21 cellular contexts compared by ENCODE assay signal in the genomic region with DNA sequence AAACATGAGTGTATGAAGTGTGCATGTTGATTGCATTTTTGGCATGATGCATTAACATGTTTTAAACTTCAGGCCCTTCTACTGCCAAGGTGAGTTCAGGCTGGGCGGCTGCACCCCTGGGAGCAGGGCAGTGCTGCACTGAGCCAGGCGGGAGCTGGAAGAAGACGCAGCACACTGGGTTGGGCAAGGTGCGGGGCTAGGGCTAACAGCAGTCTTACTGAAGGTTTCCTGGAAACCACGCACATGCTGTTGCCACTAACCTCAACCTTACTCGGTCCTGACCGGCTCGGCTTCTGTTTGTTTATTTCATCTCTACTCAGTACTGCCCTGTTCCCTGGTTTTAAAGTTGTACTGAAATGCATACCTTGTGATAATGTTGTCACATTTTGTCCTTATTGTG.
DNase-seq lines count a peak whose midpoint lies in the region; ATAC-seq, FAIRE-seq and TF ChIP-seq lines count a peak whose summit lies in the region.
"Had no signal": no experiment of that assay in that cellular context is flagged by ENCODE, and none has a peak within 500 bp of the region (broad histone marks: within the 10 kb centered on the region; RNA-seq: fewer than 3 reads in every experiment).

No MANE protein-coding gene starts in this region.

- H3K4me3 ChIP-seq in body of pancreas (no peak overlapping the region), kidney (ENCODE audit: low read length in 2 of 2) (no peak overlapping the region), upper lobe of right lung (no peak overlapping the region)
- H3K4me3 ChIP-seq: A549 had no signal

- H3K27me3 ChIP-seq in body of pancreas = no peaks in the 10 kb centered on the region
- no peaks in the 10 kb centered on the region for H3K27me3 ChIP-seq in upper lobe of right lung

- H3K4me3 Mint-ChIP-seq in T-helper 17 cell = no peak overlapping the region

- no peak for FAIRE-seq in kidney (lab: Jason Lieb, UNC)
- FAIRE-seq: D721Med, GM12891 had no signal

- ATAC-seq in left ventricle myocardium superior (peak; percentile 63), Right ventricle myocardium inferior (no peak), body of pancreas (no peak), upper lobe of right lung (peak; percentile 17), T-helper 17 cell (no peak), HG03571 (IDR thresholded peaks at IDR 0.05; ENCODE audit: unreplicated experiment) (no peak), GM18907 (IDR thresholded peaks at IDR 0.05; ENCODE audit: unreplicated experiment) (no peak)
- ATAC-seq: A549 had no signal

- DNase-seq in left ventricle myocardium superior (peak; percentile 30), Right ventricle myocardium inferior (ENCODE audit: missing footprints) (no peak), body of pancreas (peak in 3 of 4 donors; percentile 24 to 30 (median 28)), kidney (peak; percentile 66), upper lobe of right lung (no peak), T-helper 17 cell (no peak)
- DNase-seq: C1 segment of cervical spinal cord, GOT3, IMR-90, NCI-H1417 treated with DMSO at 0.1 percent for 48 hours, NCI-H187 treated with DMSO at 0.1 percent for 48 hours, NCI-H2227 treated with DMSO at 0.1 percent for 48 hours, NCI-H510A treated with DMSO at 0.1 percent for 48 hours, NCI-H774, OCI-M1, SHP77 treated with DMSO at 0.1 percent for 48 hours had no signal

- H3K36me3 ChIP-seq in body of pancreas (replicated peaks in 1 of 2; ENCODE audit: insufficient read depth in 1 of 2, low read depth in 2 of 2) = peaks cover 0 to 2% of the 10 kb centered on the region in 2 donors
- H3K36me3 ChIP-seq in kidney (ENCODE audit: control insufficient read depth in 1 of 2, insufficient read depth in 2 of 2, low read length in 2 of 2) = peaks cover 0 to 6% of the 10 kb centered on the region in 2 donors
- H3K36me3 ChIP-seq in upper lobe of right lung = peaks cover 18% of the 10 kb centered on the region

- peaks cover 13% of the 10 kb centered on the region for H3K4me1 Mint-ChIP-seq in T-helper 17 cell

- 93 to 95% methylated on average over 8 of the region's 8 CpGs for WGBS in body of pancreas, 2 donors

- no peak overlapping the region for H3K27ac Mint-ChIP-seq in T-helper 17 cell

- TF ChIP-seq CTCF in body of pancreas (IDR thresholded peaks at IDR 0.05) (no peak), kidney (IDR thresholded peaks at IDR 0.05; ENCODE audit: borderline replicate concordance, extremely low read depth, insufficient read depth) (no peak), upper lobe of right lung (IDR thresholded peaks at IDR 0.05) (no peak)

- no peaks in the 10 kb centered on the region for H3K4me1 ChIP-seq in body of pancreas
- H3K4me1 ChIP-seq in kidney (ENCODE audit: control insufficient read depth in 1 of 2, insufficient read depth in 1 of 2, low read depth in 1 of 2, low read length in 2 of 2) = peaks cover 2 to 7% of the 10 kb centered on the region in 2 donors
- no peaks in the 10 kb centered on the region for H3K4me1 ChIP-seq in upper lobe of right lung

- no peak overlapping the region for H3K27ac ChIP-seq in body of pancreas
- H3K27ac ChIP-seq in kidney (ENCODE audit: low read depth in 2 of 2, low read length in 2 of 2) = no peak overlapping the region
- H3K27ac ChIP-seq in upper lobe of right lung = no peak overlapping the region
- H3K27ac ChIP-seq: A549 had no signal

- no peak overlapping the region for H3K9ac ChIP-seq in kidney (ENCODE audit: low read length in 2 of 2)

- H3K36me3 Mint-ChIP-seq in T-helper 17 cell (ENCODE audit: low read depth) = peaks cover 4% of the 10 kb centered on the region

- intact Hi-C loops in left ventricle myocardium superior (cut with micrococcal nuclease) = no loop called here
- intact Hi-C loops in Right ventricle myocardium inferior (cut with DNase I) = no loop called here
- intact Hi-C loops in body of pancreas (cut with DNase I) = no loop called here
- intact Hi-C loops in kidney (cut with DNase I) = no loop called here
- intact Hi-C loops in upper lobe of right lung (cut with DNase I) = no loop called here

- no peak for TF ChIP-seq POLR2A in body of pancreas (IDR thresholded peaks at IDR 0.05)

- H3K9me3 ChIP-seq in body of pancreas (no peaks in the 10 kb centered on the region), kidney (ENCODE audit: control insufficient read depth in 1 of 2, low read length in 2 of 2) (no peaks in the 10 kb centered on the region), upper lobe of right lung (no peaks in the 10 kb centered on the region), T-helper 17 cell (ENCODE audit: control insufficient read depth, low read length, poor library complexity, severe bottlenecking) (no peaks in the 10 kb centered on the region)
- H3K9me3 ChIP-seq: A549 had no signal

- no peaks in the 10 kb centered on the region for H3K27me3 Mint-ChIP-seq in T-helper 17 cell

Comparison
In these comparisons a context has a peak if more than half of its experiments do, and no peak if none do; other contexts are left out.
1. ATAC-seq: peak in left ventricle myocardium superior (single experiment) and upper lobe of right lung (single experiment); none in Right ventricle myocardium inferior (single experiment), body of pancreas (single experiment), T-helper 17 cell (single experiment), HG03571 (single experiment) and GM18907 (single experiment).
2. DNase-seq: peak in left ventricle myocardium superior (single experiment), body of pancreas (3 of 4) and kidney (single experiment); none in Right ventricle myocardium inferior (single experiment), upper lobe of right lung (single experiment) and T-helper 17 cell (0 of 3).